Comparison of ENCODE assay signal across 14 cellular contexts in the genomic region with DNA sequence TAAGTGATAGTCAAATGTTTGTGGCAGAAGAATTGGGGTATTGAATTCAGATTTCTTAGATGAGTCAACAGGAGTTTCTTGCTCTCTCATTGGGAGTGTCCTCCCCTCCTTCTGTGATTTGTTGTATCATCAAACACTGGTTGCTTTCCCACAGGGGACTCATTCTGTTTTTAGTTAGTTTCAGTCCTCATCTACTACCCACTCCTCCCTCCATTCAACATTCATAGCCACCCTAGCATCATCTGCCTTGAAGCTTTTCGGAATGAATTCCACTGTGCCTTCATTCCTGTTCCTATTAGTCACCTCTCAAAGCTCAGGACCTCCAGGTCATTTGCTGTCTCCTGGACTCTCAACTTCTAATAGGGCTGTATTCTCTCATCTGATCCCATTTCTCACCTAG. TPM values are rescaled to one million over a fixed set of nuclear protein-coding genes. Genes with fewer than 3 reads are reported as not detected.
DNase-seq lines count a peak whose midpoint lies in the region; ATAC-seq lines count a peak whose summit lies in the region.
"Had no signal": no experiment of that assay in that cellular context is flagged by ENCODE, and none has a peak within 500 bp of the region (broad histone marks: within the 10 kb centered on the region; RNA-seq: fewer than 3 reads in every experiment).

No MANE protein-coding gene starts in this region.

- no peak overlapping the region for H4K91ac ChIP-seq in mesenchymal stem cell (ENCODE audit: low read length)

- intact Hi-C loops in Right ventricle myocardium superior (cut with DNase I) = no loop called here

- no peak overlapping the region for H2AFZ ChIP-seq in mesenchymal stem cell (ENCODE audit: low read depth, low read length)

- H3K27me3 Mint-ChIP-seq in activated T-helper 17 cell treated with anti-CD3 and anti-CD28 coated beads, Interleukin-2, amount 50 U/mL, for 72 hours = no peaks in the 10 kb centered on the region
- H3K27me3 Mint-ChIP-seq: activated naive CD4-positive, alpha-beta T cell treated with anti-CD3 and anti-CD28 coated beads, Interleukin-2, amount 50 U/mL, for 24 hours; CD4-positive, alpha-beta T cell had no signal

- no peak overlapping the region for H2BK5ac ChIP-seq in mesenchymal stem cell (ENCODE audit: low read depth, low read length, poor library complexity, severe bottlenecking)

- H3K9ac ChIP-seq in mesenchymal stem cell (ENCODE audit: low read length) = no peak overlapping the region

- no peaks in the 10 kb centered on the region for H3K27me3 ChIP-seq in mesenchymal stem cell (ENCODE audit: control insufficient read depth in 1 of 2, insufficient read depth in 1 of 2, low read length in 2 of 2)
- H3K27me3 ChIP-seq: SJSA1 had no signal

- H3K4me1 ChIP-seq in mesenchymal stem cell (ENCODE audit: control insufficient read depth, insufficient read depth, low read depth, low read length) = no peaks in the 10 kb centered on the region
- H3K4me1 ChIP-seq: SJSA1 had no signal

- H3K4ac ChIP-seq in mesenchymal stem cell (ENCODE audit: low read depth in 1 of 2, low read length in 2 of 2) = no peak overlapping the region

- no peaks in the 10 kb centered on the region for H3K36me3 Mint-ChIP-seq in activated T-helper 17 cell treated with anti-CD3 and anti-CD28 coated beads, Interleukin-2, amount 50 U/mL, for 72 hours (ENCODE audit: low read depth)

- H3K79me1 ChIP-seq in mesenchymal stem cell (replicated peaks; ENCODE audit: low read length, poor library complexity, severe bottlenecking) = no peaks in the 10 kb centered on the region

- no peak overlapping the region for H3K4me3 ChIP-seq in mesenchymal stem cell (ENCODE audit: insufficient read depth in 1 of 2, low read depth in 1 of 2, low read length in 2 of 2)
- H3K4me3 ChIP-seq: SJSA1 had no signal

- H3K9me3 Mint-ChIP-seq in activated T-helper 17 cell treated with anti-CD3 and anti-CD28 coated beads, Interleukin-2, amount 50 U/mL, for 72 hours = no peaks in the 10 kb centered on the region
- H3K9me3 Mint-ChIP-seq: activated naive CD4-positive, alpha-beta T cell treated with anti-CD3 and anti-CD28 coated beads, Interleukin-2, amount 50 U/mL, for 24 hours; CD4-positive, alpha-beta T cell had no signal

- no peaks in the 10 kb centered on the region for H3K4me1 Mint-ChIP-seq in activated T-helper 17 cell treated with anti-CD3 and anti-CD28 coated beads, Interleukin-2, amount 50 U/mL, for 72 hours
- H3K4me1 Mint-ChIP-seq: activated naive CD4-positive, alpha-beta T cell treated with anti-CD3 and anti-CD28 coated beads, Interleukin-2, amount 50 U/mL, for 24 hours had no signal

- H3K4me2 ChIP-seq in mesenchymal stem cell (ENCODE audit: low read length, poor library complexity, severe bottlenecking) = no peak overlapping the region

- H3K18ac ChIP-seq in mesenchymal stem cell (ENCODE audit: low read depth in 1 of 2, low read length in 2 of 2) = no peak overlapping the region

- no peak overlapping the region for H3K14ac ChIP-seq in mesenchymal stem cell (ENCODE audit: low read length in 2 of 2)

- H4K8ac ChIP-seq in mesenchymal stem cell (ENCODE audit: low read length) = no peak overlapping the region

- no peak overlapping the region for H2AK5ac ChIP-seq in mesenchymal stem cell (ENCODE audit: low read length, severe bottlenecking)

- no peak overlapping the region for H3K4me3 Mint-ChIP-seq in activated T-helper 17 cell treated with anti-CD3 and anti-CD28 coated beads, Interleukin-2, amount 50 U/mL, for 72 hours
- H3K4me3 Mint-ChIP-seq: activated naive CD4-positive, alpha-beta T cell treated with anti-CD3 and anti-CD28 coated beads, Interleukin-2, amount 50 U/mL, for 24 hours; CD4-positive, alpha-beta T cell had no signal

- H3K36me3 ChIP-seq in mesenchymal stem cell (ENCODE audit: control insufficient read depth in 1 of 2, insufficient read depth in 2 of 2, low read depth in 1 of 2, low read length in 2 of 2) = no peaks in the 10 kb centered on the region
- H3K36me3 ChIP-seq: SJSA1 had no signal

- H3K9me3 ChIP-seq in mesenchymal stem cell (ENCODE audit: control insufficient read depth, low read length) = no peaks in the 10 kb centered on the region
- H3K9me3 ChIP-seq: SJSA1 had no signal

- H3K27ac ChIP-seq in mesenchymal stem cell (ENCODE audit: low read length, poor library complexity, severe bottlenecking) = no peak overlapping the region
- H3K27ac ChIP-seq: SJSA1 had no signal

- H3K23ac ChIP-seq in mesenchymal stem cell (ENCODE audit: low read length in 2 of 2) = no peak overlapping the region

- ATAC-seq in GM18499 (IDR thresholded peaks at IDR 0.05; ENCODE audit: insufficient read depth, unreplicated experiment) = peak; percentile 46
- ATAC-seq in activated T-helper 17 cell treated with anti-CD3 and anti-CD28 coated beads, Interleukin-2, amount 50 U/mL, for 72 hours (replicated peaks) = peak; percentile 74
- no peak for ATAC-seq in Right ventricle myocardium superior (ENCODE audit: poor library complexity)

- DNase-seq in HCEC 1CT (peak; percentile 3), mesenchymal stem cell (peak; percentile 6), SKM-1 (lab: John Stamatoyannopoulos, UW; ENCODE audit: unreplicated experiment) (no peak), Right ventricle myocardium superior (no peak), middle frontal gyrus (ENCODE audit: extremely low spot score, low spot score) (no peak)
- DNase-seq in stimulated activated CD4-positive, alpha-beta T cell treated with anti-CD3 and anti-CD28 coated beads, Interleukin-2, amount 100 ng/mL, for 24 hours = no peak
- DNase-seq: CD4-positive, alpha-beta T cell; cerebellar nuclear complex; MV-4-11; NCI-H2171 treated with DMSO at 0.1 percent for 48 hours had no signal

- H2BK120ac ChIP-seq in mesenchymal stem cell (ENCODE audit: low read depth, low read length) = no peak overlapping the region

- WGBS in mesenchymal stem cell = 0% methylated on average over 1 of the region's 1 CpG

- H2BK15ac ChIP-seq in mesenchymal stem cell (ENCODE audit: low read depth, poor library complexity, severe bottlenecking) = no peak overlapping the region

- H2BK12ac ChIP-seq in mesenchymal stem cell (ENCODE audit: low read length in 2 of 2) = no peak overlapping the region

- no peak overlapping the region for H3K27ac Mint-ChIP-seq in activated T-helper 17 cell treated with anti-CD3 and anti-CD28 coated beads, Interleukin-2, amount 50 U/mL, for 72 hours
- H3K27ac Mint-ChIP-seq: activated naive CD4-positive, alpha-beta T cell treated with anti-CD3 and anti-CD28 coated beads, Interleukin-2, amount 50 U/mL, for 24 hours; CD4-positive, alpha-beta T cell had no signal

RNA-seq across cellular contexts. Expression of a gene that starts 31.5 kb away (rescaled TPM):
- total RNA-seq in activated T-helper 17 cell treated with anti-CD3 and anti-CD28 coated beads, Interleukin-2, amount 50 U/mL, for 72 hours = 1 to 10 TPM; 1.2 to 1.9 TPM
- polyA plus RNA-seq in mesenchymal stem cell (2013, experiment 1 of 2) = 3.4 TPM
- polyA plus RNA-seq in mesenchymal stem cell (2013, experiment 2 of 2) = 3.4 TPM
- total RNA-seq in Right ventricle myocardium superior = 0.73 TPM
- total RNA-seq: SJSA1 had no signal

Comparison
In these comparisons a context has a peak if more than half of its experiments do, and no peak if none do; other contexts are left out.
1. DNase-seq: peak in HCEC 1CT (single experiment) and mesenchymal stem cell (single experiment); none in SKM-1 (single experiment), Right ventricle myocardium superior (single experiment), stimulated activated CD4-positive, alpha-beta T cell treated with anti-CD3 and anti-CD28 coated beads, Interleukin-2, amount 100 ng/mL, for 24 hours (0 of 2) and middle frontal gyrus (single experiment).